In genomic region chr17:1638624-1639300, GRCh38 we compare ENCODE assay signal across 1 cellular context.
TF ChIP-seq lines count a peak whose summit lies in the region.

No MANE protein-coding gene starts in this region.

TF ChIP-seq in H1, 55 proteins besides CTCF, POLR2A, EP300 and RAD21 (continued from another document):
- TF ChIP-seq GTF2F1 (IDR thresholded peaks at IDR 0.05; ENCODE audit: borderline replicate concordance, low read depth, low read length) (no peak), BCL11A (IDR thresholded peaks at IDR 0.05; ENCODE audit: low read depth in 2 of 2, low read length in 2 of 2) (no peak), CBX8 (IDR thresholded peaks at IDR 0.05; ENCODE audit: borderline replicate concordance, low read depth, low read length) (no peak), HDAC2 (IDR thresholded peaks at IDR 0.05; ENCODE audit: borderline replicate concordance in 1 of 2, low read depth in 2 of 2, low read length in 2 of 2) (no peak)
